ENCODE assay signal across 15 cellular contexts in genomic region chrX:19627081-19627480, GRCh38.
DNase-seq lines count a peak whose midpoint lies in the region; ATAC-seq and TF ChIP-seq lines count a peak whose summit lies in the region.
"Had no signal": no experiment of that assay in that cellular context is flagged by ENCODE, and none has a peak within 500 bp of the region (broad histone marks: within the 10 kb centered on the region; RNA-seq: fewer than 3 reads in every experiment).

No MANE protein-coding gene starts in this region.

- 5 to 30% methylated on average over 5 of the region's 5 CpGs for WGBS in aorta, 2 donors

- peak; percentile 58 for DNase-seq in Right ventricle myocardium superior
- no peak for DNase-seq in right atrium auricular region (ENCODE audit: low spot score)
- DNase-seq in cerebellar cortex (ENCODE audit: low spot score), result peak; percentile 0
- DNase-seq in myocyte (ENCODE audit: low read depth), result peak; percentile 32
- DNase-seq in aorta, result peak in 1 of 2 donors; percentile 49
- DNase-seq in NCI-H748 (lab: John Stamatoyannopoulos, UW; ENCODE audit: unreplicated experiment), result no peak
- no peak for DNase-seq in NCI-H2171 (lab: John Stamatoyannopoulos, UW)
- DNase-seq in iPS-NIHi7 (ENCODE audit: extremely low spot score), result no peak
- DNase-seq: activated naive CD4-positive, alpha-beta T cell; DMS53; esophagus squamous epithelium; NCI-H2227 treated with DMSO at 0.1 percent for 48 hours; T-helper 9 cell had no signal

- intact Hi-C loops in Right ventricle myocardium superior (cut with DNase I), result no loop called here
- intact Hi-C loops in aorta (cut with DNase I), result no loop called here

- H3K27me3 ChIP-seq in right atrium auricular region (no peaks in the 10 kb centered on the region), aorta (ENCODE audit: control insufficient read depth in 1 of 2, insufficient read depth in 2 of 2, low read length in 1 of 2) (no peaks in the 10 kb centered on the region)
- H3K27me3 ChIP-seq: esophagus squamous epithelium, vagina had no signal

- H3K4me3 ChIP-seq in right atrium auricular region (no peak overlapping the region), aorta (ENCODE audit: low read length in 2 of 2) (no peak overlapping the region)
- H3K4me3 ChIP-seq: esophagus squamous epithelium, vagina had no signal

- ATAC-seq in Right ventricle myocardium superior (ENCODE audit: poor library complexity) (peak; percentile 57), aorta (ENCODE audit: low FRiP score) (peak; percentile 45)

- TF ChIP-seq CTCF in right atrium auricular region (IDR thresholded peaks at IDR 0.05), result no peak

- H3K4me1 ChIP-seq in right atrium auricular region (no peaks in the 10 kb centered on the region), aorta (ENCODE audit: control insufficient read depth in 1 of 2, insufficient read depth in 2 of 2, low read length in 2 of 2) (no peaks in the 10 kb centered on the region)

- H3K9me3 ChIP-seq in right atrium auricular region, result no peaks in the 10 kb centered on the region
- H3K9me3 ChIP-seq in aorta (ENCODE audit: control insufficient read depth, low read length), result no peaks in the 10 kb centered on the region
- H3K9me3 ChIP-seq: esophagus squamous epithelium, vagina had no signal

- H3K36me3 ChIP-seq in right atrium auricular region, result no peaks in the 10 kb centered on the region
- no peaks in the 10 kb centered on the region for H3K36me3 ChIP-seq in aorta (ENCODE audit: control insufficient read depth in 1 of 2, insufficient read depth in 2 of 2, low read length in 1 of 2)
- H3K36me3 ChIP-seq: esophagus squamous epithelium, vagina had no signal

- H3K27ac ChIP-seq in right atrium auricular region (no peak overlapping the region), aorta (ENCODE audit: low read depth in 1 of 2, low read length in 2 of 2) (peak overlapping the region in 1 of 2 donors; percentile 57)
- H3K27ac ChIP-seq: esophagus squamous epithelium, parathyroid adenoma, vagina had no signal

Comparison
In these comparisons a context has a peak if more than half of its experiments do, and no peak if none do; other contexts are left out.
1. DNase-seq: peak in Right ventricle myocardium superior (single experiment), cerebellar cortex (single experiment) and myocyte (single experiment); none in right atrium auricular region (single experiment), NCI-H748 (single experiment), NCI-H2171 (single experiment) and iPS-NIHi7 (single experiment).